ENCODE assay signal across 24 cellular contexts in genomic region chr16:64981568-64982281, GRCh38.
A peak's percentile ranks its signal among the peaks of the same experiment; 100 is the strongest.
DNase-seq lines count a peak whose midpoint lies in the region; ATAC-seq and TF ChIP-seq lines count a peak whose summit lies in the region.
"Had no signal": no experiment of that assay in that cellular context is flagged by ENCODE, and none has a peak within 500 bp of the region (broad histone marks: within the 10 kb centered on the region; RNA-seq: fewer than 3 reads in every experiment).

No MANE protein-coding gene starts in this region.

- no peak overlapping the region for H3K9ac ChIP-seq in smooth muscle cell (ENCODE audit: low read depth)
- H3K9ac ChIP-seq: KMS-11 had no signal

- H3K4me3 ChIP-seq in left ventricle myocardium inferior: no peak overlapping the region
- no peak overlapping the region for H3K4me3 ChIP-seq in PC-9
- no peak overlapping the region for H3K4me3 ChIP-seq in smooth muscle cell
- H3K4me3 ChIP-seq: GM23338, SK-N-MC had no signal

- ATAC-seq in Right ventricle myocardium superior (ENCODE audit: poor library complexity): peak; percentile 61
- ATAC-seq: GM23338, Panc1 had no signal

- no peaks in the 10 kb centered on the region for H3K9me3 ChIP-seq in left ventricle myocardium inferior (replicated peaks)
- no peaks in the 10 kb centered on the region for H3K9me3 ChIP-seq in PC-9 (ENCODE audit: insufficient read depth, low read depth)
- no peaks in the 10 kb centered on the region for H3K9me3 ChIP-seq in smooth muscle cell (replicated peaks; ENCODE audit: low read depth)

- 85% methylated on average over 11 of the region's 11 CpGs for WGBS in smooth muscle cell (ENCODE audit: low lambda C conversion rate)

- H3K79me2 ChIP-seq in PC-9 (ENCODE audit: low read depth) (no peaks in the 10 kb centered on the region), smooth muscle cell (ENCODE audit: low read depth) (peaks cover 50% of the 10 kb centered on the region)

- peaks cover 73% of the 10 kb centered on the region for H3K36me3 Mint-ChIP-seq in nephron progenitor cell (ENCODE audit: low read depth)
- H3K36me3 Mint-ChIP-seq: IgD-negative memory B cell had no signal

- H3K27me3 Mint-ChIP-seq in nephron progenitor cell (ENCODE audit: low read depth, poor library complexity): no peaks in the 10 kb centered on the region
- H3K27me3 Mint-ChIP-seq: IgD-negative memory B cell had no signal

- H2AFZ ChIP-seq in PC-9: 0 out of 2 replicates have a peak overlapping the region, but pooled peaks have one; percentile 67
- no peak overlapping the region for H2AFZ ChIP-seq in smooth muscle cell (ENCODE audit: low read depth)
- H2AFZ ChIP-seq: GM23338 had no signal

- CTCF ChIA-PET in PC-9 (lab: Charles Lee): no interaction called here

- H3K4me1 Mint-ChIP-seq in nephron progenitor cell: peaks cover 18% of the 10 kb centered on the region

- BruUV-seq in PC-9 (replicated peaks; lab: Mats Ljungman, UMichigan): no TSS peak

- TF ChIP-seq CTCF in left ventricle myocardium inferior (IDR thresholded peaks at IDR 0.05; ENCODE audit: borderline replicate concordance): no peak
- no peak for TF ChIP-seq CTCF in PC-9 (conservative IDR thresholded peaks at IDR 0.05)
- no peak for TF ChIP-seq CTCF in nephron progenitor cell (IDR thresholded peaks at IDR 0.05)
- TF ChIP-seq CTCF in smooth muscle cell (IDR thresholded peaks at IDR 0.05; ENCODE audit: borderline replicate concordance, insufficient read depth, poor library complexity, severe bottlenecking): no peak

- POLR2A ChIA-PET in PC-9 (lab: Charles Lee; ENCODE audit: unreplicated experiment): no interaction called here

- peak overlapping the region; percentile 51 for H3K27ac Mint-ChIP-seq in nephron progenitor cell
- H3K27ac Mint-ChIP-seq: GM23338, H9, IgD-negative memory B cell had no signal

- no peaks in the 10 kb centered on the region for H3F3A ChIP-seq in PC-9 (ENCODE audit: insufficient read depth, low read depth)
- peaks cover 63% of the 10 kb centered on the region for H3F3A ChIP-seq in smooth muscle cell (ENCODE audit: low read depth)

- H3K9me3 Mint-ChIP-seq in nephron progenitor cell: no peaks in the 10 kb centered on the region
- H3K9me3 Mint-ChIP-seq: GM23338, H9 had no signal

- H3K4me2 ChIP-seq in PC-9 (no peak overlapping the region), smooth muscle cell (no peak overlapping the region)
- H3K4me2 ChIP-seq: GM23338, KMS-11 had no signal

- no peaks in the 10 kb centered on the region; the same call in 1 of the 2 replicates for H4K20me1 ChIP-seq in PC-9 (ENCODE audit: insufficient read depth)
- peaks cover 90% of the 10 kb centered on the region for H4K20me1 ChIP-seq in smooth muscle cell (ENCODE audit: low read depth)

- H3K27ac ChIP-seq in left ventricle myocardium inferior (replicated peaks) (no peak overlapping the region), PC-9 (no peak overlapping the region), smooth muscle cell (ENCODE audit: low read depth) (peak overlapping the region; percentile 65)
- H3K27ac ChIP-seq: 22Rv1, KMS-11, RWPE1, SK-N-MC had no signal

- DNase-seq in Right ventricle myocardium superior (peak; percentile 39), left ventricle myocardium inferior (no peak), PC-9 (no peak), nephron progenitor cell (no peak), smooth muscle cell (lab: John Stamatoyannopoulos, UW; ENCODE audit: unreplicated experiment) (no peak), DMS53 treated with DMSO at 0.1 percent for 48 hours (lab: John Stamatoyannopoulos, UW; ENCODE audit: unreplicated experiment) (no peak)
- no peak for DNase-seq in activated CD4-positive, CD25-positive, alpha-beta regulatory T cell (lab: John Stamatoyannopoulos, UW)
- no peak for DNase-seq in activated naive CD4-positive, alpha-beta T cell treated with anti-CD3 and anti-CD28 coated beads, Interleukin-2, amount 50 U/mL, for 16 hours
- DNase-seq: Calu3, DMS153, H9, MM.1S, NCI-H1694, NCI-H2029 treated with DMSO at 0.1 percent for 48 hours, NCI-H446 treated with DMSO at 0.1 percent for 48 hours, NCI-H526 treated with DMSO at 0.1 percent for 48 hours, SIG-M5 had no signal

- no peaks in the 10 kb centered on the region for H3K9me2 ChIP-seq in PC-9 (ENCODE audit: insufficient read depth)

- H3K27me3 ChIP-seq in left ventricle myocardium inferior (ENCODE audit: low read depth) (no peaks in the 10 kb centered on the region), PC-9 (ENCODE audit: insufficient read depth, low read depth) (no peaks in the 10 kb centered on the region), smooth muscle cell (ENCODE audit: low read depth) (no peaks in the 10 kb centered on the region)

- no peak overlapping the region for H3K4me3 Mint-ChIP-seq in nephron progenitor cell
- H3K4me3 Mint-ChIP-seq: GM23338, H9, IgD-negative memory B cell had no signal

- peaks cover 11% of the 10 kb centered on the region for H3K4me1 ChIP-seq in left ventricle myocardium inferior
- no peaks in the 10 kb centered on the region for H3K4me1 ChIP-seq in PC-9 (replicated peaks; ENCODE audit: insufficient read depth)
- peaks cover 3% of the 10 kb centered on the region for H3K4me1 ChIP-seq in smooth muscle cell (ENCODE audit: low read depth)

- intact Hi-C loops in Right ventricle myocardium superior (cut with DNase I) (no loop called here), left ventricle myocardium inferior (cut with micrococcal nuclease) (no loop called here), PC-9 (cut with micrococcal nuclease; ENCODE audit: unreplicated experiment) (no loop called here)

- H3K36me3 ChIP-seq in left ventricle myocardium inferior: no peaks in the 10 kb centered on the region
- no peaks in the 10 kb centered on the region for H3K36me3 ChIP-seq in PC-9 (ENCODE audit: low read depth)
- peaks cover 10% of the 10 kb centered on the region for H3K36me3 ChIP-seq in smooth muscle cell (ENCODE audit: low read depth)
